In genomic region chr22:17492247-17492646, GRCh38 we compare ENCODE assay signal across 18 cellular contexts.
DNase-seq lines count a peak whose midpoint lies in the region; ATAC-seq and TF ChIP-seq lines count a peak whose summit lies in the region.
"Had no signal": no experiment of that assay in that cellular context is flagged by ENCODE, and none has a peak within 500 bp of the region (broad histone marks: within the 10 kb centered on the region; RNA-seq: fewer than 3 reads in every experiment).

No MANE protein-coding gene starts in this region.

- no peak overlapping the region for H2AFZ ChIP-seq in neuronal stem cell (ENCODE audit: low read length)

- peaks cover 2% of the 10 kb centered on the region for H3K79me1 ChIP-seq in neuronal stem cell (ENCODE audit: low read depth, low read length)

- H3K14ac ChIP-seq in neuronal stem cell (ENCODE audit: low read length), result no peak overlapping the region

- no peak overlapping the region for H3K18ac ChIP-seq in neuronal stem cell (ENCODE audit: low read length)

- no peak overlapping the region for H2BK120ac ChIP-seq in neuronal stem cell (ENCODE audit: low read depth, low read length)

- no peak overlapping the region for H4K8ac ChIP-seq in neuronal stem cell (ENCODE audit: low read depth, low read length)

- no peak overlapping the region for H2BK12ac ChIP-seq in neuronal stem cell (ENCODE audit: low read length)

- H3K4me1 Mint-ChIP-seq in activated CD4-positive, alpha-beta T cell treated with anti-CD3 and anti-CD28 coated beads for 36 hours, result peaks cover 2% of the 10 kb centered on the region

- no peak overlapping the region for H2BK15ac ChIP-seq in neuronal stem cell (ENCODE audit: low read length)

- peaks cover 22% of the 10 kb centered on the region for H3K4me1 ChIP-seq in left ventricle myocardium inferior
- H3K4me1 ChIP-seq in neuronal stem cell (ENCODE audit: control insufficient read depth in 2 of 2, insufficient read depth in 1 of 2, low read depth in 1 of 2, low read length in 2 of 2), result peaks cover 8 to 10% of the 10 kb centered on the region in 2 donors
- H3K4me1 ChIP-seq: colonic mucosa, prostate gland had no signal

- no peak for TF ChIP-seq CTCF in left ventricle myocardium inferior (IDR thresholded peaks at IDR 0.05; ENCODE audit: borderline replicate concordance)

- CTCF ChIA-PET in activated CD4-positive, alpha-beta T cell treated with anti-CD3 and anti-CD28 coated beads for 36 hours (lab: Charles Lee), result interaction anchor here (1.0 kb wide), 1 partner anchor 9 kb away, joined by 3 read pairs; no protein-coding TSS in a partner anchor

- H3K4me2 ChIP-seq in neuronal stem cell (ENCODE audit: insufficient read depth, low read length, poor library complexity, severe bottlenecking), result no peak overlapping the region

- no peak overlapping the region for H2AK5ac ChIP-seq in neuronal stem cell (ENCODE audit: low read depth, low read length)

- H3K36me3 Mint-ChIP-seq in activated CD4-positive, alpha-beta T cell treated with anti-CD3 and anti-CD28 coated beads for 36 hours (ENCODE audit: low read depth), result no peaks in the 10 kb centered on the region
- H3K36me3 Mint-ChIP-seq: activated naive CD8-positive, alpha-beta T cell; naive thymus-derived CD8-positive, alpha-beta T cell had no signal

- H4K91ac ChIP-seq in neuronal stem cell (ENCODE audit: low read depth, low read length, poor library complexity), result no peak overlapping the region

- no peak overlapping the region for H3K9ac ChIP-seq in neuronal stem cell (ENCODE audit: low read depth, low read length, poor library complexity)

- intact Hi-C loops in left ventricle myocardium inferior (cut with micrococcal nuclease), result no loop called here
- intact Hi-C loops in activated CD4-positive, alpha-beta T cell treated with anti-CD3 and anti-CD28 coated beads for 36 hours (cut with DNase I, micrococcal nuclease), result no loop called here

- H3K27me3 Mint-ChIP-seq in activated CD4-positive, alpha-beta T cell treated with anti-CD3 and anti-CD28 coated beads for 36 hours, result no peaks in the 10 kb centered on the region
- H3K27me3 Mint-ChIP-seq: activated naive CD8-positive, alpha-beta T cell; naive thymus-derived CD8-positive, alpha-beta T cell had no signal

- POLR2A ChIA-PET in activated CD4-positive, alpha-beta T cell treated with anti-CD3 and anti-CD28 coated beads for 36 hours (lab: Charles Lee), result no interaction called here

- no peak overlapping the region for H3K23ac ChIP-seq in neuronal stem cell (ENCODE audit: low read depth, low read length, poor library complexity)

- no peaks in the 10 kb centered on the region for H3K9me3 ChIP-seq in left ventricle myocardium inferior (replicated peaks)
- H3K9me3 ChIP-seq in neuronal stem cell (replicated peaks in 1 of 2; ENCODE audit: control insufficient read depth in 2 of 2, insufficient read depth in 1 of 2, low read depth in 1 of 2, low read length in 2 of 2), result no peaks in the 10 kb centered on the region
- H3K9me3 ChIP-seq: colonic mucosa, prostate gland, spleen had no signal

- H3K4me3 ChIP-seq in left ventricle myocardium inferior, result no peak overlapping the region
- no peak overlapping the region for H3K4me3 ChIP-seq in neuronal stem cell (ENCODE audit: low read length in 2 of 2)
- H3K4me3 ChIP-seq: colonic mucosa, prostate gland, spleen had no signal

- no peak overlapping the region for H3K4ac ChIP-seq in neuronal stem cell (ENCODE audit: low read length)

- H3K9me3 Mint-ChIP-seq in activated CD4-positive, alpha-beta T cell treated with anti-CD3 and anti-CD28 coated beads for 36 hours (ENCODE audit: low read depth), result no peaks in the 10 kb centered on the region
- H3K9me3 Mint-ChIP-seq: naive thymus-derived CD8-positive, alpha-beta T cell had no signal

- no peak overlapping the region for H3K4me3 Mint-ChIP-seq in activated CD4-positive, alpha-beta T cell treated with anti-CD3 and anti-CD28 coated beads for 36 hours
- H3K4me3 Mint-ChIP-seq: activated naive CD8-positive, alpha-beta T cell; B cell; naive thymus-derived CD8-positive, alpha-beta T cell had no signal

- H3K27ac ChIP-seq in caudate nucleus (ENCODE audit: low read depth, low read length) (peak overlapping the region; percentile 19), left ventricle myocardium inferior (replicated peaks) (peak overlapping the region; percentile 66), neuronal stem cell (replicated peaks; ENCODE audit: low read length) (peak overlapping the region; percentile 1)
- H3K27ac ChIP-seq: colonic mucosa, prostate gland, spleen had no signal

- no peak for ATAC-seq in activated CD4-positive, alpha-beta T cell treated with anti-CD3 and anti-CD28 coated beads for 36 hours
- ATAC-seq: HepG2; naive thymus-derived CD8-positive, alpha-beta T cell had no signal

- H3K27ac Mint-ChIP-seq in activated CD4-positive, alpha-beta T cell treated with anti-CD3 and anti-CD28 coated beads for 36 hours, result no peak overlapping the region
- H3K27ac Mint-ChIP-seq: activated naive CD8-positive, alpha-beta T cell; B cell; naive thymus-derived CD8-positive, alpha-beta T cell had no signal

- no peak overlapping the region for H2BK5ac ChIP-seq in neuronal stem cell (ENCODE audit: low read length)

- no CpG with 5 or more reads among the region's 3 CpGs for WGBS in neuronal stem cell (ENCODE audit: extremely low coverage in 2 of 2, insufficient read length in 2 of 2, insufficient replicate concordance in 1 of 2), 2 donors

- H3K27me3 ChIP-seq in left ventricle myocardium inferior (ENCODE audit: low read depth) (no peaks in the 10 kb centered on the region), neuronal stem cell (ENCODE audit: control insufficient read depth in 3 of 3, insufficient read depth in 3 of 3, low read depth in 1 of 3, low read length in 3 of 3) (no peaks in the 10 kb centered on the region)
- H3K27me3 ChIP-seq: colonic mucosa, spleen had no signal

- DNase-seq in COLO829 (ENCODE audit: low spot score), result peak; percentile 26
- DNase-seq in caudate nucleus (lab: John Stamatoyannopoulos, UW), result peak in 19 of 61 donors; percentile 3 to 69 (median 12)
- peak; percentile 21 for DNase-seq in left ventricle myocardium inferior
- DNase-seq in neuronal stem cell (ENCODE audit: low spot score), result no peak
- no peak for DNase-seq in iPS-NIHi11 (ENCODE audit: low spot score)
- DNase-seq in NCI-H510A (lab: John Stamatoyannopoulos, UW), result no peak
- DNase-seq in activated CD4-positive, alpha-beta T cell treated with anti-CD3 and anti-CD28 coated beads for 36 hours, result no peak
- no peak for DNase-seq in NCI-H69 (lab: John Stamatoyannopoulos, UW)
- DNase-seq: colonic mucosa; EL; naive thymus-derived CD8-positive, alpha-beta T cell; NCI-H1417; spleen; stimulated activated CD4-positive, alpha-beta T cell treated with anti-CD3 and anti-CD28 coated beads, Interleukin-4, amount 100 ng/mL, for 24 hours had no signal

- H3K36me3 ChIP-seq in left ventricle myocardium inferior, result no peaks in the 10 kb centered on the region
- H3K36me3 ChIP-seq in neuronal stem cell (replicated peaks in 1 of 2; ENCODE audit: control insufficient read depth in 2 of 2, insufficient read depth in 2 of 2, low read length in 2 of 2), result peaks cover 4 to 30% of the 10 kb centered on the region in 2 donors
- H3K36me3 ChIP-seq: colonic mucosa, prostate gland, spleen had no signal

Comparison
In these comparisons a context has a peak if more than half of its experiments do, and no peak if none do; other contexts are left out.
1. DNase-seq: peak in COLO829 (single experiment) and left ventricle myocardium inferior (single experiment); none in neuronal stem cell (single experiment), iPS-NIHi11 (single experiment), NCI-H510A (single experiment), activated CD4-positive, alpha-beta T cell treated with anti-CD3 and anti-CD28 coated beads for 36 hours (single experiment) and NCI-H69 (single experiment).
2. H3K27ac ChIP-seq: peak in every context shown above with its lines; median percentile 66 in left ventricle myocardium inferior; 19 in caudate nucleus; 1 in neuronal stem cell.